1 cellular context compared by ENCODE assay signal in genomic region chr7:25303380-25304321, GRCh38.
A peak's percentile ranks its signal among the peaks of the same experiment; 100 is the strongest.
TF ChIP-seq lines count a peak whose summit lies in the region.

No MANE protein-coding gene starts in this region.

TF ChIP-seq in SK-N-SH treated with all-trans-retinoic acid at 6 μM for 48 hours, 23 proteins besides CTCF, POLR2A, EP300 and RAD21 (continued from another document):
- TF ChIP-seq POU6F1 (CRISPR knock-in tag; IDR thresholded peaks at IDR 0.05; ENCODE audit: borderline replicate concordance, low read depth) (no peak), ZFP3 (CRISPR knock-in tag; IDR thresholded peaks at IDR 0.05) (0 out of 2 replicates have a peak, but pooled peaks have one; percentile 37), TCF4 (CRISPR knock-in tag; IDR thresholded peaks at IDR 0.05; ENCODE audit: borderline replicate concordance) (0 out of 2 replicates have a peak, but pooled peaks have one; percentile 56), ISL1 (CRISPR knock-in tag; IDR thresholded peaks at IDR 0.05) (peak; percentile 90)
- TF ChIP-seq, protein P1, sequence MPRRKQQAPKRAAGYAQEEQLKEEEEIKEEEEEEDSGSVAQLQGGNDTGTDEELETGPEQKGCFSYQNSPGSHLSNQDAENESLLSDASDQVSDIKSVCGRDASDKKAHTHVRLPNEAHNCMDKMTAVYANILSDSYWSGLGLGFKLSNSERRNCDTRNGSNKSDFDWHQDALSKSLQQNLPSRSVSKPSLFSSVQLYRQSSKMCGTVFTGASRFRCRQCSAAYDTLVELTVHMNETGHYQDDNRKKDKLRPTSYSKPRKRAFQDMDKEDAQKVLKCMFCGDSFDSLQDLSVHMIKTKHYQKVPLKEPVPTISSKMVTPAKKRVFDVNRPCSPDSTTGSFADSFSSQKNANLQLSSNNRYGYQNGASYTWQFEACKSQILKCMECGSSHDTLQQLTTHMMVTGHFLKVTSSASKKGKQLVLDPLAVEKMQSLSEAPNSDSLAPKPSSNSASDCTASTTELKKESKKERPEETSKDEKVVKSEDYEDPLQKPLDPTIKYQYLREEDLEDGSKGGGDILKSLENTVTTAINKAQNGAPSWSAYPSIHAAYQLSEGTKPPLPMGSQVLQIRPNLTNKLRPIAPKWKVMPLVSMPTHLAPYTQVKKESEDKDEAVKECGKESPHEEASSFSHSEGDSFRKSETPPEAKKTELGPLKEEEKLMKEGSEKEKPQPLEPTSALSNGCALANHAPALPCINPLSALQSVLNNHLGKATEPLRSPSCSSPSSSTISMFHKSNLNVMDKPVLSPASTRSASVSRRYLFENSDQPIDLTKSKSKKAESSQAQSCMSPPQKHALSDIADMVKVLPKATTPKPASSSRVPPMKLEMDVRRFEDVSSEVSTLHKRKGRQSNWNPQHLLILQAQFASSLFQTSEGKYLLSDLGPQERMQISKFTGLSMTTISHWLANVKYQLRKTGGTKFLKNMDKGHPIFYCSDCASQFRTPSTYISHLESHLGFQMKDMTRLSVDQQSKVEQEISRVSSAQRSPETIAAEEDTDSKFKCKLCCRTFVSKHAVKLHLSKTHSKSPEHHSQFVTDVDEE (CRISPR knock-in tag; IDR thresholded peaks at IDR 0.05): peak; percentile 40; the same call in 1 of the 2 replicates
